Comparison of ENCODE assay signal across 1 cellular context in genomic region chr4:182093431-182093831, GRCh38.
TF ChIP-seq lines count a peak whose summit lies in the region.

No MANE protein-coding gene starts in this region.

TF ChIP-seq in IMR-90, 13 proteins besides CTCF, POLR2A, EP300 and RAD21:
- TF ChIP-seq ELK1 (IDR thresholded peaks at IDR 0.05; ENCODE audit: borderline replicate concordance, low read depth, low read length) (no peak), BHLHE40 (IDR thresholded peaks at IDR 0.05; ENCODE audit: low read depth, low read length) (no peak), SMC3 (IDR thresholded peaks at IDR 0.05; ENCODE audit: low read depth, low read length) (no peak), RFX5 (IDR thresholded peaks at IDR 0.05; ENCODE audit: low read depth, low read length) (no peak), RCOR1 (IDR thresholded peaks at IDR 0.05; ENCODE audit: insufficient replicate concordance, low read length) (no peak), MAZ (IDR thresholded peaks at IDR 0.05; ENCODE audit: borderline replicate concordance, low read depth, low read length) (no peak), MXI1 (IDR thresholded peaks at IDR 0.05; ENCODE audit: borderline replicate concordance, low read depth, low read length) (no peak), CEBPB (IDR thresholded peaks at IDR 0.05; ENCODE audit: low read depth, low read length) (no peak), CHD1 (IDR thresholded peaks at IDR 0.05; ENCODE audit: low read depth, low read length) (no peak), MAFK (IDR thresholded peaks at IDR 0.05; ENCODE audit: low read depth, low read length) (no peak), NFE2L2 (IDR thresholded peaks at IDR 0.05; ENCODE audit: low read depth, low read length) (no peak), FOS (IDR thresholded peaks at IDR 0.05; ENCODE audit: low read depth, low read length) (no peak), USF2 (IDR thresholded peaks at IDR 0.05; ENCODE audit: low read depth, low read length) (no peak)
